ENCODE assay signal across 1 cellular context in the genomic region with DNA sequence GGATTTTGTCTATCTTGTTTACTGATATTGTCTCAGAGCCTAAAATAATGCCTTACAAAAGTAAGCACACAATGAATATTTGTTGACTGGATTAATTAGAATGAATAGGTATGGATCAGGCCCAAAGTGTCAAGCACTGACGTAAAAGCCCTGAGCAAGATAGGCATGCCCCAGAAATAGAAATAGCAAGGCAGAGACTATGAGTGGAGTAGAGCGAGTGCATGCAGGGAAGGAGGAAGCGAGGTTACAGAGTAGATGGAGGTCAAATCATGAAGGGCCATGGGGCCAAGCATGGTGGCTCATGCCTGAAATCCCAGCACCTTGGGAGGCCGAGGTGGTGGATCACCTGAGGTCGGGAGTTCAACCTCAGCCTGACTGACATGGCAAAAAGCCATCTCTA.
TF ChIP-seq lines count a peak whose summit lies in the region.

No MANE protein-coding gene starts in this region.

TF ChIP-seq in GM23338, 12 proteins besides CTCF, POLR2A, EP300 and RAD21 (continued from another document):
- TF ChIP-seq, protein P1, sequence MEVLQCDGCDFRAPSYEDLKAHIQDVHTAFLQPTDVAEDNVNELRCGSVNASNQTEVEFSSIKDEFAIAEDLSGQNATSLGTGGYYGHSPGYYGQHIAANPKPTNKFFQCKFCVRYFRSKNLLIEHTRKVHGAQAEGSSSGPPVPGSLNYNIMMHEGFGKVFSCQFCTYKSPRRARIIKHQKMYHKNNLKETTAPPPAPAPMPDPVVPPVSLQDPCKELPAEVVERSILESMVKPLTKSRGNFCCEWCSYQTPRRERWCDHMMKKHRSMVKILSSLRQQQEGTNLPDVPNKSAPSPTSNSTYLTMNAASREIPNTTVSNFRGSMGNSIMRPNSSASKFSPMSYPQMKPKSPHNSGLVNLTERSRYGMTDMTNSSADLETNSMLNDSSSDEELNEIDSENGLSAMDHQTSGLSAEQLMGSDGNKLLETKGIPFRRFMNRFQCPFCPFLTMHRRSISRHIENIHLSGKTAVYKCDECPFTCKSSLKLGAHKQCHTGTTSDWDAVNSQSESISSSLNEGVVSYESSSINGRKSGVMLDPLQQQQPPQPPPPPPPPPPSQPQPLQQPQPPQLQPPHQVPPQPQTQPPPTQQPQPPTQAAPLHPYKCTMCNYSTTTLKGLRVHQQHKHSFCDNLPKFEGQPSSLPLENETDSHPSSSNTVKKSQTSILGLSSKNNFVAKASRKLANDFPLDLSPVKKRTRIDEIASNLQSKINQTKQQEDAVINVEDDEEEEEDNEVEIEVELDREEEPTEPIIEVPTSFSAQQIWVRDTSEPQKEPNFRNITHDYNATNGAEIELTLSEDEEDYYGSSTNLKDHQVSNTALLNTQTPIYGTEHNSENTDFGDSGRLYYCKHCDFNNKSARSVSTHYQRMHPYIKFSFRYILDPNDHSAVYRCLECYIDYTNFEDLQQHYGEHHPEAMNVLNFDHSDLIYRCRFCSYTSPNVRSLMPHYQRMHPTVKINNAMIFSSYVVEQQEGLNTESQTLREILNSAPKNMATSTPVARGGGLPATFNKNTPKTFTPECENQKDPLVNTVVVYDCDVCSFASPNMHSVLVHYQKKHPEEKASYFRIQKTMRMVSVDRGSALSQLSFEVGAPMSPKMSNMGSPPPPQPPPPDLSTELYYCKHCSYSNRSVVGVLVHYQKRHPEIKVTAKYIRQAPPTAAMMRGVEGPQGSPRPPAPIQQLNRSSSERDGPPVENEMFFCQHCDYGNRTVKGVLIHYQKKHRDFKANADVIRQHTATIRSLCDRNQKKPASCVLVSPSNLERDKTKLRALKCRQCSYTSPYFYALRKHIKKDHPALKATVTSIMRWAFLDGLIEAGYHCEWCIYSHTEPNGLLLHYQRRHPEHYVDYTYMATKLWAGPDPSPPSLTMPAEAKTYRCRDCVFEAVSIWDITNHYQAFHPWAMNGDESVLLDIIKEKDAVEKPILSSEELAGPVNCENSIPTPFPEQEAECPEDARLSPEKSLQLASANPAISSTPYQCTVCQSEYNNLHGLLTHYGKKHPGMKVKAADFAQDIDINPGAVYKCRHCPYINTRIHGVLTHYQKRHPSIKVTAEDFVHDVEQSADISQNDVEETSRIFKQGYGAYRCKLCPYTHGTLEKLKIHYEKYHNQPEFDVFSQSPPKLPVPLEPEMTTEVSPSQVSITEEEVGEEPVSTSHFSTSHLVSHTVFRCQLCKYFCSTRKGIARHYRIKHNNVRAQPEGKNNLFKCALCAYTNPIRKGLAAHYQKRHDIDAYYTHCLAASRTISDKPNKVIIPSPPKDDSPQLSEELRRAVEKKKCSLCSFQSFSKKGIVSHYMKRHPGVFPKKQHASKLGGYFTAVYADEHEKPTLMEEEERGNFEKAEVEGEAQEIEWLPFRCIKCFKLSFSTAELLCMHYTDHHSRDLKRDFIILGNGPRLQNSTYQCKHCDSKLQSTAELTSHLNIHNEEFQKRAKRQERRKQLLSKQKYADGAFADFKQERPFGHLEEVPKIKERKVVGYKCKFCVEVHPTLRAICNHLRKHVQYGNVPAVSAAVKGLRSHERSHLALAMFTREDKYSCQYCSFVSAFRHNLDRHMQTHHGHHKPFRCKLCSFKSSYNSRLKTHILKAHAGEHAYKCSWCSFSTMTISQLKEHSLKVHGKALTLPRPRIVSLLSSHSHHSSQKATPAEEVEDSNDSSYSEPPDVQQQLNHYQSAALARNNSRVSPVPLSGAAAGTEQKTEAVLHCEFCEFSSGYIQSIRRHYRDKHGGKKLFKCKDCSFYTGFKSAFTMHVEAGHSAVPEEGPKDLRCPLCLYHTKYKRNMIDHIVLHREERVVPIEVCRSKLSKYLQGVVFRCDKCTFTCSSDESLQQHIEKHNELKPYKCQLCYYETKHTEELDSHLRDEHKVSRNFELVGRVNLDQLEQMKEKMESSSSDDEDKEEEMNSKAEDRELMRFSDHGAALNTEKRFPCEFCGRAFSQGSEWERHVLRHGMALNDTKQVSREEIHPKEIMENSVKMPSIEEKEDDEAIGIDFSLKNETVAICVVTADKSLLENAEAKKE (CRISPR knock-in tag; IDR thresholded peaks at IDR 0.05) = no peak
